ENCODE assay signal across 12 cellular contexts in the genomic region with DNA sequence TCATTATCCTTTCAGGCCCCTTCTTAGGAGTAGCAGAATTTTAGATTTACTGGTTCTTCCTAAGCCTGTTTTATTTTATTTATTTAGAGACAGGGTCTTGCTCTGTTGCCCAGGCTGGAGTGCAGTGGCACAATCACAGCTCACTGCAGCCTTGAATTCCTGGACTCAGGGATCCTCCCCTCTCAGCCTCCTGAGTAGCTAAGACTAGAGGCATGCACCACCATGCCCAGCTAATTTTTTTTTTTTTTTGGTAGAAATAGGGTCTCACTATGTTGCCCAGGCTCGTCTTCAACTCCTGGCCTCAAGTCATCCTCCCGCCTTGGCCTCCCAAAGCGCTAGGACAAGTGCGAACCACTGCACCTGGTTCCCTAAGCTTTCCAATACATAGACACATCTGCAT. TPM values are rescaled to one million over a fixed set of nuclear protein-coding genes. Genes with fewer than 3 reads are reported as not detected.
"Had no signal": no experiment of that assay in that cellular context is flagged by ENCODE, and none has a peak within 500 bp of the region (broad histone marks: within the 10 kb centered on the region; RNA-seq: fewer than 3 reads in every experiment).

No MANE protein-coding gene starts in this region.

RNA-seq across cellular contexts. Expression of gene PPL, which starts 7.3 kb away (rescaled TPM):
- total RNA-seq: activated CD4-positive, alpha-beta T cell treated with anti-CD3 and anti-CD28 coated beads, Interleukin-2, amount 10 ng/mL, durations not matched to agents 24 days and 14 days; activated CD8-positive, alpha-beta memory T cell treated with anti-CD3 and anti-CD28 coated beads for 36 hours; activated naive CD4-positive, alpha-beta T cell treated with anti-CD3 and anti-CD28 coated beads, Interleukin-2, amount 50 U/mL, for 72 hours; activated naive CD8-positive, alpha-beta T cell treated with anti-CD3 and anti-CD28 coated beads for 36 hours; activated T-helper 1 cell treated with anti-CD3 and anti-CD28 coated beads, Interleukin-12 subunit alpha, Interleukin-12 subunit beta, Interleukin-2, Interleukin-4 antibody, amounts not matched to agents 30 ng/mL and 10 ng/mL and 1 ng/mL, durations not matched to agents 14 hours and 24 hours and 36 hours; activated T-helper 17 cell treated with anti-CD3 and anti-CD28 coated beads, Interleukin-2, amount 50 U/mL, for 72 hours; T-helper 1 cell treated with Interleukin-12 subunit alpha and Interleukin-12 subunit beta and Interleukin-4 antibody, amounts not matched to agents 30 ng/mL and 1 ng/mL, for 36 hours; T-helper 17 cell; T-helper 2 cell treated with Interferon-gamma antibody and Interleukin-4, amounts not matched to agents 100 ng/mL and 5 ng/mL, for 36 hours had no signal

RNA-seq across cellular contexts. Expression of gene SEC14L5, which starts 28.5 kb away (rescaled TPM):
- total RNA-seq: activated B cell treated with CpG ODN at 0.5 μM for 24 hours; activated CD4-positive, alpha-beta T cell treated with anti-CD3 and anti-CD28 coated beads, Interleukin-2, amount 10 ng/mL, durations not matched to agents 24 days and 14 days; activated CD8-positive, alpha-beta memory T cell treated with anti-CD3 and anti-CD28 coated beads for 36 hours; activated naive CD4-positive, alpha-beta T cell treated with anti-CD3 and anti-CD28 coated beads for 36 hours; activated T-cell treated with anti-CD3 and anti-CD28 coated beads, Interleukin-2, amount 50 U/mL, for 4 hours; activated T-helper 1 cell treated with anti-CD3 and anti-CD28 coated beads, Interleukin-12 subunit alpha, Interleukin-12 subunit beta, Interleukin-2, Interleukin-4 antibody, amounts not matched to agents 30 ng/mL and 10 ng/mL and 1 ng/mL, durations not matched to agents 14 hours and 24 hours and 36 hours; T-helper 1 cell treated with Interleukin-12 subunit alpha and Interleukin-12 subunit beta and Interleukin-4 antibody, amounts not matched to agents 30 ng/mL and 1 ng/mL, for 36 hours; T-helper 2 cell treated with Interferon-gamma antibody and Interleukin-4, amounts not matched to agents 100 ng/mL and 5 ng/mL, for 36 hours had no signal
